In the genomic region with DNA sequence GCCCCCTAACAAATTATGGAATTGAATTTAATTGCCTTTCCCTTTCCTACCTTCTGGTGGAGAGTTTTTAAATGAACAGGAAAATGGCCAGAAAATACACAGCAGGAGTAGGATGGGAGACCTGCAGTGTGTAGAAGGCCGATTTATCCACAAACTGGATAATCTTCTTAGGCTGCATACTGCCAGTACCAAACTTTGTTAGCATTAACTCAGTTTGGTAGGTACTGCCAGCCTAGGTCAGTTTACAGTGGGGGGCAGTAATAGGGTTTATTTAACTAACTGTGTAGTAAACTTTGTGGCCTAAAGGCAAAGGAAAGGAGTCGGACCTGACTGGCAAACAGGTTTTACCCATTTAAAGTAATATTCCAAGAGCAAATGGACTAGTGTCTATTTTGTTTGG, we compare ENCODE assay signal across 1 cellular context.
TF ChIP-seq lines count a peak whose summit lies in the region.

No MANE protein-coding gene starts in this region.

TF ChIP-seq in K562, 482 proteins besides CTCF, POLR2A, EP300 and RAD21:
- TF ChIP-seq, protein P1, sequence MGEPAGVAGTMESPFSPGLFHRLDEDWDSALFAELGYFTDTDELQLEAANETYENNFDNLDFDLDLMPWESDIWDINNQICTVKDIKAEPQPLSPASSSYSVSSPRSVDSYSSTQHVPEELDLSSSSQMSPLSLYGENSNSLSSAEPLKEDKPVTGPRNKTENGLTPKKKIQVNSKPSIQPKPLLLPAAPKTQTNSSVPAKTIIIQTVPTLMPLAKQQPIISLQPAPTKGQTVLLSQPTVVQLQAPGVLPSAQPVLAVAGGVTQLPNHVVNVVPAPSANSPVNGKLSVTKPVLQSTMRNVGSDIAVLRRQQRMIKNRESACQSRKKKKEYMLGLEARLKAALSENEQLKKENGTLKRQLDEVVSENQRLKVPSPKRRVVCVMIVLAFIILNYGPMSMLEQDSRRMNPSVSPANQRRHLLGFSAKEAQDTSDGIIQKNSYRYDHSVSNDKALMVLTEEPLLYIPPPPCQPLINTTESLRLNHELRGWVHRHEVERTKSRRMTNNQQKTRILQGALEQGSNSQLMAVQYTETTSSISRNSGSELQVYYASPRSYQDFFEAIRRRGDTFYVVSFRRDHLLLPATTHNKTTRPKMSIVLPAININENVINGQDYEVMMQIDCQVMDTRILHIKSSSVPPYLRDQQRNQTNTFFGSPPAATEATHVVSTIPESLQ (CRISPR knock-in tag; IDR thresholded peaks at IDR 0.05) = no peak
- TF ChIP-seq, protein P2, sequence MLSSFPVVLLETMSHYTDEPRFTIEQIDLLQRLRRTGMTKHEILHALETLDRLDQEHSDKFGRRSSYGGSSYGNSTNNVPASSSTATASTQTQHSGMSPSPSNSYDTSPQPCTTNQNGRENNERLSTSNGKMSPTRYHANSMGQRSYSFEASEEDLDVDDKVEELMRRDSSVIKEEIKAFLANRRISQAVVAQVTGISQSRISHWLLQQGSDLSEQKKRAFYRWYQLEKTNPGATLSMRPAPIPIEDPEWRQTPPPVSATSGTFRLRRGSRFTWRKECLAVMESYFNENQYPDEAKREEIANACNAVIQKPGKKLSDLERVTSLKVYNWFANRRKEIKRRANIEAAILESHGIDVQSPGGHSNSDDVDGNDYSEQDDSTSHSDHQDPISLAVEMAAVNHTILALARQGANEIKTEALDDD (IDR thresholded peaks at IDR 0.05) = 0 out of 2 replicates have a peak, but pooled peaks have one; percentile 38
- TF ChIP-seq, protein P3, sequence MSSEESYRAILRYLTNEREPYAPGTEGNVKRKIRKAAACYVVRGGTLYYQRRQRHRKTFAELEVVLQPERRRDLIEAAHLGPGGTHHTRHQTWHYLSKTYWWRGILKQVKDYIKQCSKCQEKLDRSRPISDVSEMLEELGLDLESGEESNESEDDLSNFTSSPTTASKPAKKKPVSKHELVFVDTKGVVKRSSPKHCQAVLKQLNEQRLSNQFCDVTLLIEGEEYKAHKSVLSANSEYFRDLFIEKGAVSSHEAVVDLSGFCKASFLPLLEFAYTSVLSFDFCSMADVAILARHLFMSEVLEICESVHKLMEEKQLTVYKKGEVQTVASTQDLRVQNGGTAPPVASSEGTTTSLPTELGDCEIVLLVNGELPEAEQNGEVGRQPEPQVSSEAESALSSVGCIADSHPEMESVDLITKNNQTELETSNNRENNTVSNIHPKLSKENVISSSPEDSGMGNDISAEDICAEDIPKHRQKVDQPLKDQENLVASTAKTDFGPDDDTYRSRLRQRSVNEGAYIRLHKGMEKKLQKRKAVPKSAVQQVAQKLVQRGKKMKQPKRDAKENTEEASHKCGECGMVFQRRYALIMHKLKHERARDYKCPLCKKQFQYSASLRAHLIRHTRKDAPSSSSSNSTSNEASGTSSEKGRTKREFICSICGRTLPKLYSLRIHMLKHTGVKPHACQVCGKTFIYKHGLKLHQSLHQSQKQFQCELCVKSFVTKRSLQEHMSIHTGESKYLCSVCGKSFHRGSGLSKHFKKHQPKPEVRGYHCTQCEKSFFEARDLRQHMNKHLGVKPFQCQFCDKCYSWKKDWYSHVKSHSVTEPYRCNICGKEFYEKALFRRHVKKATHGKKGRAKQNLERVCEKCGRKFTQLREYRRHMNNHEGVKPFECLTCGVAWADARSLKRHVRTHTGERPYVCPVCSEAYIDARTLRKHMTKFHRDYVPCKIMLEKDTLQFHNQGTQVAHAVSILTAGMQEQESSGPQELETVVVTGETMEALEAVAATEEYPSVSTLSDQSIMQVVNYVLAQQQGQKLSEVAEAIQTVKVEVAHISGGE (CRISPR knock-in tag; IDR thresholded peaks at IDR 0.05) = peak in 1 of 3 experiments; percentile 60; a peak in 1 of 6 replicates
TF ChIP-seq in K562: peak in this region for 2.
